15 cellular contexts compared by ENCODE assay signal in the genomic region with DNA sequence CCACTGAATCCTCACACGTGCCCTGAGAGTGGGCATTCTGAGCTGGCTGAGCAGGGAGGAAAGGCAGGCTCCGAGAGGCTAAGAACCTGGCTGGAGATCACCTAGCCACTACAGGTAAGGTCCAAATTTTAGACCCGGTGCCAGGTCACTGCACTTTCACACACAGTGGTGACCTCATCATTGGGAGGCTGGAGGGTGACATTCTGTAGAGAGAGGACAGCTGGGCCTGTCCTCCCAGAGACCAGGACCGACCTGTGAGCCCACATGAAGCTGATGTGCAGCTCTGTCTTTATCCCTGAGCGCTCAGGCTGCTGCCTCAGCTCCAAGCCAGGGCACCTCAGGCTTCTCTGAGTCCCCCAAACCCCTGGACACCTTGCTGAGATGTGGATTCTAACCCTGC. TPM values are rescaled to one million over a fixed set of nuclear protein-coding genes. Genes with fewer than 3 reads are reported as not detected.
DNase-seq lines count a peak whose midpoint lies in the region; ATAC-seq, FAIRE-seq and TF ChIP-seq lines count a peak whose summit lies in the region.
"Had no signal": no experiment of that assay in that cellular context is flagged by ENCODE, and none has a peak within 500 bp of the region (broad histone marks: within the 10 kb centered on the region; RNA-seq: fewer than 3 reads in every experiment).

No MANE protein-coding gene starts in this region.

- TF ChIP-seq POLR2A in H1 (IDR thresholded peaks at IDR 0.05; ENCODE audit: control extremely low read depth in 1 of 2, low read depth in 2 of 2, low read length in 2 of 2) (no peak), right lobe of liver (IDR thresholded peaks at IDR 0.05) (no peak)

- WGBS in H1 (ENCODE audit: extremely low coverage in 1 of 2, insufficient coverage in 1 of 2, insufficient read length in 1 of 2, insufficient replicate concordance in 2 of 2, low coverage in 1 of 2, low lambda C conversion rate in 2 of 2, missing lambda C conversion rate in 1 of 2), 2 experiments = 92% methylated on average over 5 of the region's 5 CpGs; no CpG with 5 or more reads in 1 of the 2 experiments
- WGBS in right lobe of liver (ENCODE audit: insufficient coverage, low coverage, low lambda C conversion rate, missing lambda C conversion rate) = no CpG with 5 or more reads among the region's 5 CpGs
- WGBS in trophoblast cell (ENCODE audit: extremely low coverage, insufficient coverage, insufficient read length) = no CpG with 5 or more reads among the region's 5 CpGs

- H3K9ac ChIP-seq in H1 (replicated peaks in 1 of 4; ENCODE audit: extremely low read depth in 1 of 4, low read depth in 3 of 4, low read length in 3 of 4) (no peak overlapping the region), trophoblast cell (ENCODE audit: low read length) (no peak overlapping the region)

- H4K12ac ChIP-seq in trophoblast cell (ENCODE audit: low read depth, low read length) = peak overlapping the region; percentile 43

- no peak overlapping the region for H2AFZ ChIP-seq in H1 (ENCODE audit: low read length)
- no peak overlapping the region for H2AFZ ChIP-seq in trophoblast cell (ENCODE audit: insufficient read depth, low read length, poor library complexity)

- H3K4ac ChIP-seq in H1 (replicated peaks; ENCODE audit: insufficient read length, low read depth, low read length) = no peak overlapping the region
- H3K4ac ChIP-seq in trophoblast cell (ENCODE audit: low read depth, low read length) = peak overlapping the region; percentile 43

- TF ChIP-seq EP300 in H1 (IDR thresholded peaks at IDR 0.05; ENCODE audit: borderline replicate concordance in 1 of 2, low read depth in 2 of 2, low read length in 2 of 2) = no peak

- no peak overlapping the region for H4K91ac ChIP-seq in H1 (replicated peaks; ENCODE audit: insufficient read length, low read length)
- H4K91ac ChIP-seq in trophoblast cell (ENCODE audit: low read depth, low read length) = peak overlapping the region; percentile 25

- no peak for TF ChIP-seq CTCF in WERI-Rb-1 (IDR thresholded peaks at IDR 0.05; ENCODE audit: low read depth, low read length)
- TF ChIP-seq CTCF in H1 (IDR thresholded peaks at IDR 0.05; ENCODE audit: control extremely low read depth in 1 of 3, insufficient read depth in 1 of 3, low read depth in 1 of 3, low read length in 3 of 3) = no peak
- no peak for TF ChIP-seq CTCF in right lobe of liver (IDR thresholded peaks at IDR 0.05)

- DNase-seq in WERI-Rb-1 (peak; percentile 53), H1 (ENCODE audit: low read depth in 1 of 2, low spot score in 2 of 2) (no peak), right lobe of liver (peak; percentile 55 to 81 (median 69)), trophoblast cell (no peak), kidney glomerular epithelial cell (lab: John Stamatoyannopoulos, UW) (no peak)
- DNase-seq: BE2C; CD4-positive, alpha-beta memory T cell; DMS79 had no signal

- H3K4me2 ChIP-seq in H1 (ENCODE audit: insufficient read depth in 1 of 2, low read depth in 2 of 2, low read length in 2 of 2) = no peak overlapping the region
- H3K4me2 ChIP-seq in trophoblast cell (ENCODE audit: low read length) = no peak overlapping the region
- H3K4me2 ChIP-seq: A549 had no signal

- H3K56ac ChIP-seq in H1 (replicated peaks; ENCODE audit: insufficient read length, low read depth, low read length) = no peak overlapping the region

- H3K36me3 ChIP-seq in WERI-Rb-1 (peaks cover 20% of the 10 kb centered on the region), H1 (ENCODE audit: control insufficient read depth in 2 of 4, insufficient read depth in 4 of 4, low read length in 3 of 4) (no peaks in the 10 kb centered on the region), right lobe of liver (no peaks in the 10 kb centered on the region), trophoblast cell (ENCODE audit: control insufficient read depth in 1 of 2, insufficient read depth in 2 of 2, low read length in 2 of 2) (no peaks in the 10 kb centered on the region)
- H3K36me3 ChIP-seq: BE2C had no signal

- no peak overlapping the region for H2BK15ac ChIP-seq in H1 (ENCODE audit: low read length)

- H3K23ac ChIP-seq in H1 (ENCODE audit: insufficient read length) (no peak overlapping the region), trophoblast cell (ENCODE audit: low read length) (no peak overlapping the region)

- ATAC-seq in right lobe of liver (peak; percentile 20 to 63 (median 56)), GM19023 (IDR thresholded peaks at IDR 0.05; ENCODE audit: unreplicated experiment) (no peak), HG02610 (IDR thresholded peaks at IDR 0.05; ENCODE audit: unreplicated experiment) (no peak)
- ATAC-seq: A549 had no signal

- H2BK120ac ChIP-seq in H1 (replicated peaks; ENCODE audit: low read depth, low read length) (no peak overlapping the region), trophoblast cell (ENCODE audit: insufficient read depth, low read length, poor library complexity) (no peak overlapping the region)

- no peak for TF ChIP-seq RAD21 in H1 (IDR thresholded peaks at IDR 0.05 in 1 of 2, conservative IDR thresholded peaks at IDR 0.05 in 1 of 2; ENCODE audit: low read depth in 2 of 2, low read length in 2 of 2)

- peaks cover 8% of the 10 kb centered on the region; the same call in 1 of the 2 replicates for H3K23me2 ChIP-seq in H1 (ENCODE audit: low read depth, low read length)

- CTCF ChIA-PET in H1 (lab: Charles Lee; ENCODE audit: partially characterized antibody) = interaction anchor here (0.7 to 2.1 kb wide), 7 partner anchors 13 to 51 kb away, joined by 3 to 7 read pairs (median 4); no protein-coding TSS in a partner anchor

- H3K4me1 ChIP-seq in H1 (replicated peaks in 1 of 4; ENCODE audit: control insufficient read depth in 3 of 4, insufficient read depth in 4 of 4, low read length in 3 of 4) = peaks cover 0 to 10% (median 5%) of the 10 kb centered on the region in 4 experiments; a peak in 6 of 7 replicates
- peaks cover 0 to 72% (median 34%) of the 10 kb centered on the region in 4 donors for H3K4me1 ChIP-seq in right lobe of liver
- peaks cover 24 to 41% of the 10 kb centered on the region in 2 experiments for H3K4me1 ChIP-seq in trophoblast cell (ENCODE audit: control insufficient read depth in 1 of 2, insufficient read depth in 2 of 2, low read length in 2 of 2)

- POLR2A ChIA-PET in H1 (lab: Charles Lee; ENCODE audit: partially characterized antibody) = no interaction called here

- H3K27me3 ChIP-seq in WERI-Rb-1 (ENCODE audit: insufficient read depth, low read depth, severe bottlenecking) (no peaks in the 10 kb centered on the region), H1 (replicated peaks in 1 of 4; ENCODE audit: control insufficient read depth in 3 of 4, extremely low read depth in 1 of 4, insufficient read depth in 3 of 4, low read length in 3 of 4) (peaks cover 0 to 5% (median 5%) of the 10 kb centered on the region in 4 experiments; a peak in 4 of 7 replicates), right lobe of liver (no peaks in the 10 kb centered on the region), trophoblast cell (ENCODE audit: insufficient read depth, low read length) (no peaks in the 10 kb centered on the region)
- H3K27me3 ChIP-seq: BE2C had no signal

- H2BK5ac ChIP-seq in H1 (ENCODE audit: low read depth, low read length) (no peak overlapping the region), trophoblast cell (ENCODE audit: low read depth, low read length, poor library complexity) (no peak overlapping the region)

- no peak overlapping the region for H4K5ac ChIP-seq in H1 (ENCODE audit: insufficient read length, low read depth, low read length)

- H2AK5ac ChIP-seq in H1 (ENCODE audit: low read depth, low read length) = no peak overlapping the region
- H2AK5ac ChIP-seq in trophoblast cell (ENCODE audit: low read length) = peak overlapping the region; percentile 26

- FAIRE-seq in H1 (lab: Jason Lieb, UNC) = no peak
- FAIRE-seq: A549, G401.6, GM12892, H54 had no signal

- no peak overlapping the region for H2BK12ac ChIP-seq in H1 (ENCODE audit: low read depth, low read length)
- peak overlapping the region; percentile 17 for H2BK12ac ChIP-seq in trophoblast cell (ENCODE audit: low read length)

- H3K79me1 ChIP-seq in H1 (ENCODE audit: low read depth, low read length) = peaks cover 13% of the 10 kb centered on the region; the same call in 1 of the 2 replicates
- peaks cover 21% of the 10 kb centered on the region for H3K79me1 ChIP-seq in trophoblast cell (ENCODE audit: low read length)

- peaks cover 0 to 3% of the 10 kb centered on the region in 2 experiments for H4K20me1 ChIP-seq in H1 (replicated peaks in 1 of 2; ENCODE audit: control insufficient read depth in 1 of 2, insufficient read depth in 2 of 2, low read length in 2 of 2)

- no peak overlapping the region for H2BK20ac ChIP-seq in H1 (ENCODE audit: low read length)

- intact Hi-C loops in right lobe of liver (cut with DNase I) = no loop called here

- peak overlapping the region; percentile 71; the same call in 1 of the 2 replicates for H4K8ac ChIP-seq in H1 (ENCODE audit: extremely low read depth, insufficient read depth, low read length)
- no peak overlapping the region for H4K8ac ChIP-seq in trophoblast cell (ENCODE audit: low read depth, low read length)

- H3K18ac ChIP-seq in H1 (ENCODE audit: extremely low read depth, low read length) (no peak overlapping the region), trophoblast cell (ENCODE audit: low read length) (peak overlapping the region; percentile 33)

- H3K79me2 ChIP-seq in H1 (ENCODE audit: control insufficient read depth in 1 of 2, insufficient read depth in 2 of 2, low read length in 2 of 2) (peaks cover 0 to 3% of the 10 kb centered on the region in 2 experiments; a peak in 1 of 4 replicates), trophoblast cell (ENCODE audit: control insufficient read depth, insufficient read depth, low read length, poor library complexity) (peaks cover 26% of the 10 kb centered on the region)

- H3K27ac ChIP-seq in WERI-Rb-1 (peak overlapping the region; percentile 100), H1 (ENCODE audit: low read depth, low read length) (no peak overlapping the region), right lobe of liver (peak overlapping the region in 1 of 3 donors; percentile 50), trophoblast cell (ENCODE audit: low read depth, low read length) (no peak overlapping the region)
- H3K27ac ChIP-seq: A549, C4-2B had no signal

- H3K14ac ChIP-seq in H1 (ENCODE audit: insufficient read length) = no peak overlapping the region
- H3K14ac ChIP-seq in trophoblast cell (ENCODE audit: low read length) = peak overlapping the region; percentile 20

- no peaks in the 10 kb centered on the region for H3K9me3 ChIP-seq in WERI-Rb-1 (ENCODE audit: severe bottlenecking)
- H3K9me3 ChIP-seq in H1 (ENCODE audit: insufficient read depth in 2 of 2, low read depth in 1 of 2, low read length in 1 of 2) = no peaks in the 10 kb centered on the region
- H3K9me3 ChIP-seq in right lobe of liver = no peaks in the 10 kb centered on the region
- H3K9me3 ChIP-seq in trophoblast cell (ENCODE audit: insufficient read depth, low read depth, low read length) = no peaks in the 10 kb centered on the region
- H3K9me3 ChIP-seq: A549, BE2C had no signal

- H3K4me3 ChIP-seq in WERI-Rb-1 (ENCODE audit: low read depth, low read length) = peak overlapping the region; percentile 78
- no peak overlapping the region for H3K4me3 ChIP-seq in H1 (ENCODE audit: extremely low read depth in 1 of 4, insufficient read depth in 2 of 4, low read depth in 3 of 4, low read length in 4 of 4)
- H3K4me3 ChIP-seq in right lobe of liver = no peak overlapping the region
- no peak overlapping the region for H3K4me3 ChIP-seq in trophoblast cell (ENCODE audit: low read depth, low read length)
- H3K4me3 ChIP-seq: A549 had no signal

RNA-seq across cellular contexts. Expression of a gene that starts 4.1 kb away (rescaled TPM):
- 31.2 and 34.0 TPM in 2 replicates for total RNA-seq in H1 (2021; fragmentation: NEBNext Ultra II Directional; extraction: Animal tissue kit (Norgen Biotek cat#: 25700))
- 23.7 and 31.5 TPM in 2 replicates for polyA plus RNA-seq in H1 (2011; rRNA removed)
- 20.1 TPM for polyA plus RNA-seq in H1 (2011; cell fraction: cytosol; rRNA removed)
- polyA plus RNA-seq in H1 (2011; cell fraction: nucleus; rRNA removed) = 38.7 TPM
- 22.3 to 30.8 TPM (median 23.0 TPM) in 4 replicates for polyA plus RNA-seq in H1 (2012, experiment 1 of 2)
- polyA plus RNA-seq in H1 (2012, experiment 2 of 2) = 10.1 TPM
- 14.6 TPM for polyA plus RNA-seq in H1 (2013, experiment 1 of 2)
- 14.6 TPM for polyA plus RNA-seq in H1 (2013, experiment 2 of 2)
- 29.7 and 35.0 TPM in 2 replicates for polyA minus RNA-seq in H1 (2011; rRNA and poly(A)+ RNA removed)
- 39.4 TPM for polyA minus RNA-seq in H1 (2011; cell fraction: cytosol; rRNA and poly(A)+ RNA removed)
- 45.8 TPM for polyA minus RNA-seq in H1 (2011; cell fraction: nucleus; rRNA and poly(A)+ RNA removed)
- 10 to 100 TPM; 18.4 to 56.1 (median 37.5) TPM for total RNA-seq in right lobe of liver
- 92.4 and 94.7 TPM in 2 replicates for polyA plus RNA-seq in trophoblast cell (2013)

Comparison
In these comparisons a context has a peak if more than half of its experiments do, and no peak if none do; other contexts are left out.
1. DNase-seq: peak in WERI-Rb-1 (single experiment) and right lobe of liver (3 of 3); none in H1 (0 of 2), trophoblast cell (0 of 2) and kidney glomerular epithelial cell (single experiment).
2. ATAC-seq: peak in right lobe of liver (4 of 4); none in GM19023 (single experiment) and HG02610 (single experiment).